In the genomic region with DNA sequence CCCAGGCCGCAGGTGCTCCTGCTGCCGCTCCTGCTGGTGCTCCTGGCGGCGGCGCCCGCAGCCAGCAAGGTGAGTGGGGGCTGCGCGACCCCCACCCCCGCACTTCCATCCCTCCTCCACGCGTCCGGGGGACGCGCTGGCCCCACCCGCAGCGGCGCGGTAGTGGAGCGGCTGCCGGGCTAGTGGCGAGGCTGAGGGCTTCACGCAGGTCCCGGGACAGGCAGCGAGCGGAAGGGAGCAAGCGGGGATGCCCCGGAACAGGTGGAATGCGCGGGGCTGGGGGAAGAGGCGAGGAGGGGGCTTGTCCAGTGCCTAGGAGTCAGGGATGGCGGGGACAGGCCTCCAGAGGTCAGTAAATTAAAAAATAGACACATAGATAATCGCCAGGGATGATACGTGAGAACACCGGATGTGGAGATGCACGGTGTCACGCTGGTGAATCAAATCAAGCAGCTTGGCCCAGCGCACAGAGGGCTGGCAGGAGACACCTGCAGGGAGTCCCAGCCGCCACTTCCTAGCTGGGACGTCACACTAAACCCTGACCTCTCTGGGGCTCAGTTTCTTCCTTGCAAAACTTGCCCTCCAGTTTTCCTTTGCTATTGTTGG, we compare ENCODE assay signal across 8 cellular contexts. TPM values are rescaled to one million over a fixed set of nuclear protein-coding genes. Genes with fewer than 3 reads are reported as not detected.
DNase-seq lines count a peak whose midpoint lies in the region; ATAC-seq, FAIRE-seq and TF ChIP-seq lines count a peak whose summit lies in the region.

No MANE protein-coding gene starts in this region.

- H3K36me3 ChIP-seq in OCI-LY3 (replicated peaks; ENCODE audit: low read depth, low read length), result no peaks in the 10 kb centered on the region

- peaks cover 5% of the 10 kb centered on the region for H3K4me1 Mint-ChIP-seq in neural crest cell

- no peaks in the 10 kb centered on the region for H3K9me3 ChIP-seq in OCI-LY3 (ENCODE audit: insufficient read depth, low read length)

- H3K9ac ChIP-seq in OCI-LY3 (ENCODE audit: low read length), result no peak overlapping the region

- H3K9me3 Mint-ChIP-seq in neural crest cell, result no peaks in the 10 kb centered on the region

- no peaks in the 10 kb centered on the region for H4K20me1 ChIP-seq in OCI-LY3 (ENCODE audit: insufficient read depth, low read length)

- H3K4me3 Mint-ChIP-seq in neural crest cell, result peak overlapping the region; percentile 76

- peak overlapping the region; percentile 81 for H3K4me3 ChIP-seq in OCI-LY3 (ENCODE audit: low read length)

- peaks cover 88% of the 10 kb centered on the region for H3K27me3 Mint-ChIP-seq in neural crest cell (ENCODE audit: low read depth)

- TF ChIP-seq CTCF in 22Rv1 (IDR thresholded peaks at IDR 0.05), result no peak
- TF ChIP-seq CTCF in OCI-LY3 (IDR thresholded peaks at IDR 0.05; ENCODE audit: low read depth, low read length), result no peak
- no peak for TF ChIP-seq CTCF in neural crest cell (conservative IDR thresholded peaks at IDR 0.05)

- H3K27me3 ChIP-seq in OCI-LY3 (ENCODE audit: low read depth, low read length), result peaks cover 23% of the 10 kb centered on the region

- ATAC-seq in HG02759 (IDR thresholded peaks at IDR 0.05; ENCODE audit: unreplicated experiment) (peak; percentile 66), esophagus mucosa (peak; percentile 44)

- no peak for FAIRE-seq in RCC 7860 (lab: Jason Lieb, UNC)

- no peaks in the 10 kb centered on the region for H3K36me3 Mint-ChIP-seq in neural crest cell (ENCODE audit: low read depth)

- H3K4me1 ChIP-seq in OCI-LY3 (ENCODE audit: low read length), result peaks cover 3% of the 10 kb centered on the region; the same call in 1 of the 2 replicates

- peak overlapping the region; percentile 41; the same call in 1 of the 2 replicates for H2AFZ ChIP-seq in OCI-LY3 (ENCODE audit: low read depth, low read length)

- H3K27ac ChIP-seq in 22Rv1 (peak overlapping the region; percentile 50), OCI-LY3 (ENCODE audit: low read length) (no peak overlapping the region)

- H3K79me2 ChIP-seq in OCI-LY3 (ENCODE audit: low read length), result no peaks in the 10 kb centered on the region

- no peak overlapping the region for H3K27ac Mint-ChIP-seq in neural crest cell (ENCODE audit: unreplicated experiment)

- peak overlapping the region; percentile 78 for H3K4me2 ChIP-seq in OCI-LY3 (ENCODE audit: low read length)

- peak; percentile 15 for TF ChIP-seq POLR2A in GM15510 (IDR thresholded peaks at IDR 0.05; ENCODE audit: borderline replicate concordance, extremely low read depth, insufficient read length)

- DNase-seq in neural crest cell (ENCODE audit: low read depth, low spot score) (no peak), Ammon's horn (ENCODE audit: low spot score) (no peak), RCC 7860 (ENCODE audit: low spot score) (no peak)

RNA-seq across cellular contexts. Expression of gene COL4A3, which starts 0.4 kb away (rescaled TPM):
- total RNA-seq in esophagus mucosa (0.76 TPM), neural crest cell (not detected in 2 replicates)

RNA-seq across cellular contexts. Expression of gene COL4A4, which starts 0.8 kb away (rescaled TPM):
- total RNA-seq in esophagus mucosa (0.24 TPM), neural crest cell (0.16 and 0.19 TPM in 2 replicates)
